Comparison of ENCODE assay signal across 17 cellular contexts in genomic region chr16:13332713-13333255, GRCh38.
"Had no signal": no experiment of that assay in that cellular context is flagged by ENCODE, and none has a peak within 500 bp of the region (broad histone marks: within the 10 kb centered on the region; RNA-seq: fewer than 3 reads in every experiment).

No MANE protein-coding gene starts in this region.

- H3K27ac Mint-ChIP-seq: activated CD4-positive, alpha-beta T cell treated with anti-CD3 and anti-CD28 coated beads, Interleukin-2, amount 10 ng/mL, durations not matched to agents 7 days and 5 days; nephron progenitor cell had no signal

- H3K4me1 Mint-ChIP-seq: activated CD4-positive, alpha-beta T cell treated with anti-CD3 and anti-CD28 coated beads, Interleukin-2, amount 10 ng/mL, durations not matched to agents 7 days and 5 days; nephron progenitor cell had no signal

- H3K9me3 Mint-ChIP-seq: activated CD4-positive, alpha-beta T cell treated with anti-CD3 and anti-CD28 coated beads, Interleukin-2, amount 10 ng/mL, durations not matched to agents 7 days and 5 days had no signal

- H3K36me3 ChIP-seq: adrenal gland, colonic mucosa, heart left ventricle, sigmoid colon, upper lobe of left lung had no signal

- H3K27me3 Mint-ChIP-seq: activated CD4-positive, alpha-beta T cell treated with anti-CD3 and anti-CD28 coated beads, Interleukin-2, amount 10 ng/mL, durations not matched to agents 7 days and 5 days had no signal

- H3K4me1 ChIP-seq: adrenal gland, colonic mucosa, heart left ventricle, sigmoid colon, upper lobe of left lung had no signal

- H3K27me3 ChIP-seq: adrenal gland, colonic mucosa, sigmoid colon, upper lobe of left lung had no signal

- H3K4me3 Mint-ChIP-seq: activated CD4-positive, alpha-beta T cell treated with anti-CD3 and anti-CD28 coated beads, Interleukin-2, amount 10 ng/mL, durations not matched to agents 7 days and 5 days; nephron progenitor cell had no signal

- H3K9me3 ChIP-seq: adrenal gland, colonic mucosa, heart left ventricle, upper lobe of left lung had no signal

- H3K4me3 ChIP-seq: adrenal gland, colonic mucosa, heart left ventricle, sigmoid colon, upper lobe of left lung had no signal

- DNase-seq: activated CD4-positive, alpha-beta T cell treated with anti-CD3 and anti-CD28 coated beads, Interleukin-2, amount 10 ng/mL, durations not matched to agents 7 days and 5 days; activated CD4-positive, CD25-positive, alpha-beta regulatory T cell; activated naive CD4-positive, alpha-beta T cell treated with anti-CD3 and anti-CD28 coated beads, Interleukin-2, amount 50 U/mL, for 16 hours; activated T-cell treated with anti-CD3 and anti-CD28 coated beads, Interleukin-2, amount 50 U/mL, for 1 hour; adrenal gland; colonic mucosa; foreskin melanocyte; heart left ventricle; kidney; left ventricle myocardium superior; mesenchymal stem cell; nephron progenitor cell; sigmoid colon; stimulated activated CD4-positive, alpha-beta T cell treated with anti-CD3 and anti-CD28 coated beads, Interleukin-12 subunit alpha, Interleukin-12 subunit beta, amount 100 ng/mL, for 4 hours; stimulated activated CD4-positive, alpha-beta T cell treated with anti-CD3 and anti-CD28 coated beads, Interleukin-2, amount 100 ng/mL, for 48 hours; stimulated activated naive CD4-positive, alpha-beta T cell treated with Interleukin-2 at 50 U/mL for 16 hours; upper lobe of left lung had no signal

- ATAC-seq: heart left ventricle, left ventricle myocardium superior had no signal

- H3K27ac ChIP-seq: adrenal gland, colonic mucosa, heart left ventricle, sigmoid colon, upper lobe of left lung had no signal
